Comparison of ENCODE assay signal across 1 cellular context in genomic region chr10:74826142-74827044, GRCh38.
A peak's percentile ranks its signal among the peaks of the same experiment; 100 is the strongest.
TF ChIP-seq lines count a peak whose summit lies in the region.

Gene KAT6B, plus strand, starts transcription at chr10:74826600. Its CDS starts 16,258 bp downstream, at chr10:74842858.

TF ChIP-seq in HepG2, 621 proteins besides CTCF, POLR2A, EP300 and RAD21 (continued from another document and continues in another):
- TF ChIP-seq, protein P1, sequence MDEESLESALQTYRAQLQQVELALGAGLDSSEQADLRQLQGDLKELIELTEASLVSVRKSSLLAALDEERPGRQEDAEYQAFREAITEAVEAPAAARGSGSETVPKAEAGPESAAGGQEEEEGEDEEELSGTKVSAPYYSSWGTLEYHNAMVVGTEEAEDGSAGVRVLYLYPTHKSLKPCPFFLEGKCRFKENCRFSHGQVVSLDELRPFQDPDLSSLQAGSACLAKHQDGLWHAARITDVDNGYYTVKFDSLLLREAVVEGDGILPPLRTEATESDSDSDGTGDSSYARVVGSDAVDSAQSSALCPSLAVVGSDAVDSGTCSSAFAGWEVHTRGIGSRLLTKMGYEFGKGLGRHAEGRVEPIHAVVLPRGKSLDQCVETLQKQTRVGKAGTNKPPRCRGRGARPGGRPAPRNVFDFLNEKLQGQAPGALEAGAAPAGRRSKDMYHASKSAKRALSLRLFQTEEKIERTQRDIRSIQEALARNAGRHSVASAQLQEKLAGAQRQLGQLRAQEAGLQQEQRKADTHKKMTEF (CRISPR knock-in tag; IDR thresholded peaks at IDR 0.05) = peak; percentile 68
- TF ChIP-seq PITX1 (CRISPR knock-in tag; IDR thresholded peaks at IDR 0.05) (no peak), AKAP8 (CRISPR knock-in tag; IDR thresholded peaks at IDR 0.05) (no peak), ZNF572 (CRISPR knock-in tag; IDR thresholded peaks at IDR 0.05) (no peak), ZC3H13 (CRISPR knock-in tag; IDR thresholded peaks at IDR 0.05) (no peak), POLR2G (IDR thresholded peaks at IDR 0.05; ENCODE audit: low read depth, low read length) (peak; percentile 77; the same call in 1 of the 2 replicates), SNAPC2 (CRISPR knock-in tag; IDR thresholded peaks at IDR 0.05) (no peak), EZH2 (conservative IDR thresholded peaks at IDR 0.05; ENCODE audit: low read depth, low read length) (no peak), KDM6A (CRISPR knock-in tag; IDR thresholded peaks at IDR 0.05; ENCODE audit: low read depth) (no peak), BRF2 (CRISPR knock-in tag; IDR thresholded peaks at IDR 0.05) (no peak), SRF (IDR thresholded peaks at IDR 0.05; ENCODE audit: low read depth, low read length) (0 out of 2 replicates have a peak, but pooled peaks have one; percentile 3), KLF11 (CRISPR knock-in tag; IDR thresholded peaks at IDR 0.05) (no peak), TAF1 (CRISPR knock-in tag; IDR thresholded peaks at IDR 0.05) (peak; percentile 81), SALL1 (CRISPR knock-in tag; IDR thresholded peaks at IDR 0.05) (peak; percentile 56), JUND (CRISPR knock-in tag; IDR thresholded peaks at IDR 0.05) (no peak), HOXA3 (CRISPR knock-in tag; IDR thresholded peaks at IDR 0.05) (peak; percentile 82; the same call in 1 of the 2 replicates), ZNF879 (CRISPR knock-in tag; IDR thresholded peaks at IDR 0.05) (no peak), ZMYM4 (CRISPR knock-in tag; IDR thresholded peaks at IDR 0.05) (peak; percentile 46; the same call in 1 of the 2 replicates), ZNF777 (CRISPR knock-in tag; IDR thresholded peaks at IDR 0.05) (no peak), TARDBP (CRISPR knock-in tag; IDR thresholded peaks at IDR 0.05) (0 out of 2 replicates have a peak, but pooled peaks have one; percentile 17), SPEN (CRISPR knock-in tag; IDR thresholded peaks at IDR 0.05; ENCODE audit: low read depth) (peak; percentile 56), MAFF (IDR thresholded peaks at IDR 0.05; ENCODE audit: low read depth, low read length) (no peak), ZFP1 (CRISPR knock-in tag; IDR thresholded peaks at IDR 0.05) (no peak), CREB1 (IDR thresholded peaks at IDR 0.05) (peak; percentile 89), CREB1 (CRISPR knock-in tag; IDR thresholded peaks at IDR 0.05) (peak; percentile 86), PRPF4 (IDR thresholded peaks at IDR 0.05; ENCODE audit: low read depth, low read length, poor library complexity, severe bottlenecking) (peak; percentile 21), ZNF282 (IDR thresholded peaks at IDR 0.05; ENCODE audit: partially characterized antibody) (no peak), RFX1 (IDR thresholded peaks at IDR 0.05) (peak; percentile 35; the same call in 1 of the 2 replicates), CC2D1A (CRISPR knock-in tag; IDR thresholded peaks at IDR 0.05) (no peak), HBP1 (CRISPR knock-in tag; IDR thresholded peaks at IDR 0.05; ENCODE audit: low read depth) (0 out of 2 replicates have a peak, but pooled peaks have one; percentile 33), RBM39 (IDR thresholded peaks at IDR 0.05; ENCODE audit: low read depth, low read length, poor library complexity, severe bottlenecking) (peak; percentile 26), ATAD3A (CRISPR knock-in tag; IDR thresholded peaks at IDR 0.05) (no peak), MAFG (CRISPR knock-in tag; IDR thresholded peaks at IDR 0.05) (no peak), ZNF552 (CRISPR knock-in tag; IDR thresholded peaks at IDR 0.05; ENCODE audit: borderline replicate concordance) (no peak), ZNF674 (CRISPR knock-in tag; IDR thresholded peaks at IDR 0.05; ENCODE audit: low read depth) (no peak), ZNF512 (CRISPR knock-in tag; IDR thresholded peaks at IDR 0.05) (no peak), IRF2 (CRISPR knock-in tag; IDR thresholded peaks at IDR 0.05) (peak; percentile 15; the same call in 1 of the 2 replicates), SMYD3 (CRISPR knock-in tag; IDR thresholded peaks at IDR 0.05) (no peak), DMAP1 (CRISPR knock-in tag; IDR thresholded peaks at IDR 0.05) (peak; percentile 80), ZNF326 (CRISPR knock-in tag; IDR thresholded peaks at IDR 0.05; ENCODE audit: borderline replicate concordance) (no peak), SYNCRIP (IDR thresholded peaks at IDR 0.05; ENCODE audit: insufficient read depth, low read depth, low read length) (no peak), ZNF20 (CRISPR knock-in tag; IDR thresholded peaks at IDR 0.05) (no peak)
- TF ChIP-seq, protein P2, sequence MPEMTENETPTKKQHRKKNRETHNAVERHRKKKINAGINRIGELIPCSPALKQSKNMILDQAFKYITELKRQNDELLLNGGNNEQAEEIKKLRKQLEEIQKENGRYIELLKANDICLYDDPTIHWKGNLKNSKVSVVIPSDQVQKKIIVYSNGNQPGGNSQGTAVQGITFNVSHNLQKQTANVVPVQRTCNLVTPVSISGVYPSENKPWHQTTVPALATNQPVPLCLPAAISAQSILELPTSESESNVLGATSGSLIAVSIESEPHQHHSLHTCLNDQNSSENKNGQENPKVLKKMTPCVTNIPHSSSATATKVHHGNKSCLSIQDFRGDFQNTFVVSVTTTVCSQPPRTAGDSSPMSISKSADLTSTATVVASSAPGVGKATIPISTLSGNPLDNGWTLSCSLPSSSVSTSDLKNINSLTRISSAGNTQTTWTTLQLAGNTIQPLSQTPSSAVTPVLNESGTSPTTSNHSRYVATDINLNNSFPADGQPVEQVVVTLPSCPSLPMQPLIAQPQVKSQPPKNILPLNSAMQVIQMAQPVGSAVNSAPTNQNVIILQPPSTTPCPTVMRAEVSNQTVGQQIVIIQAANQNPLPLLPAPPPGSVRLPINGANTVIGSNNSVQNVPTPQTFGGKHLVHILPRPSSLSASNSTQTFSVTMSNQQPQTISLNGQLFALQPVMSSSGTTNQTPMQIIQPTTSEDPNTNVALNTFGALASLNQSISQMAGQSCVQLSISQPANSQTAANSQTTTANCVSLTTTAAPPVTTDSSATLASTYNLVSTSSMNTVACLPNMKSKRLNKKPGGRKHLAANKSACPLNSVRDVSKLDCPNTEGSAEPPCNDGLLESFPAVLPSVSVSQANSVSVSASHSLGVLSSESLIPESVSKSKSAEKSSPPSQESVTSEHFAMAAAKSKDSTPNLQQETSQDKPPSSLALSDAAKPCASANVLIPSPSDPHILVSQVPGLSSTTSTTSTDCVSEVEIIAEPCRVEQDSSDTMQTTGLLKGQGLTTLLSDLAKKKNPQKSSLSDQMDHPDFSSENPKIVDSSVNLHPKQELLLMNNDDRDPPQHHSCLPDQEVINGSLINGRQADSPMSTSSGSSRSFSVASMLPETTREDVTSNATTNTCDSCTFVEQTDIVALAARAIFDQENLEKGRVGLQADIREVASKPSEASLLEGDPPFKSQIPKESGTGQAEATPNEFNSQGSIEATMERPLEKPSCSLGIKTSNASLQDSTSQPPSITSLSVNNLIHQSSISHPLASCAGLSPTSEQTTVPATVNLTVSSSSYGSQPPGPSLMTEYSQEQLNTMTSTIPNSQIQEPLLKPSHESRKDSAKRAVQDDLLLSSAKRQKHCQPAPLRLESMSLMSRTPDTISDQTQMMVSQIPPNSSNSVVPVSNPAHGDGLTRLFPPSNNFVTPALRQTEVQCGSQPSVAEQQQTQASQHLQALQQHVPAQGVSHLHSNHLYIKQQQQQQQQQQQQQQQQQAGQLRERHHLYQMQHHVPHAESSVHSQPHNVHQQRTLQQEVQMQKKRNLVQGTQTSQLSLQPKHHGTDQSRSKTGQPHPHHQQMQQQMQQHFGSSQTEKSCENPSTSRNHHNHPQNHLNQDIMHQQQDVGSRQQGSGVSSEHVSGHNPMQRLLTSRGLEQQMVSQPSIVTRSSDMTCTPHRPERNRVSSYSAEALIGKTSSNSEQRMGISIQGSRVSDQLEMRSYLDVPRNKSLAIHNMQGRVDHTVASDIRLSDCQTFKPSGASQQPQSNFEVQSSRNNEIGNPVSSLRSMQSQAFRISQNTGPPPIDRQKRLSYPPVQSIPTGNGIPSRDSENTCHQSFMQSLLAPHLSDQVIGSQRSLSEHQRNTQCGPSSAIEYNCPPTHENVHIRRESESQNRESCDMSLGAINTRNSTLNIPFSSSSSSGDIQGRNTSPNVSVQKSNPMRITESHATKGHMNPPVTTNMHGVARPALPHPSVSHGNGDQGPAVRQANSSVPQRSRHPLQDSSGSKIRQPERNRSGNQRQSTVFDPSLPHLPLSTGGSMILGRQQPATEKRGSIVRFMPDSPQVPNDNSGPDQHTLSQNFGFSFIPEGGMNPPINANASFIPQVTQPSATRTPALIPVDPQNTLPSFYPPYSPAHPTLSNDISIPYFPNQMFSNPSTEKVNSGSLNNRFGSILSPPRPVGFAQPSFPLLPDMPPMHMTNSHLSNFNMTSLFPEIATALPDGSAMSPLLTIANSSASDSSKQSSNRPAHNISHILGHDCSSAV (CRISPR knock-in tag; IDR thresholded peaks at IDR 0.05; ENCODE audit: borderline replicate concordance) = no peak
- TF ChIP-seq, protein P3, sequence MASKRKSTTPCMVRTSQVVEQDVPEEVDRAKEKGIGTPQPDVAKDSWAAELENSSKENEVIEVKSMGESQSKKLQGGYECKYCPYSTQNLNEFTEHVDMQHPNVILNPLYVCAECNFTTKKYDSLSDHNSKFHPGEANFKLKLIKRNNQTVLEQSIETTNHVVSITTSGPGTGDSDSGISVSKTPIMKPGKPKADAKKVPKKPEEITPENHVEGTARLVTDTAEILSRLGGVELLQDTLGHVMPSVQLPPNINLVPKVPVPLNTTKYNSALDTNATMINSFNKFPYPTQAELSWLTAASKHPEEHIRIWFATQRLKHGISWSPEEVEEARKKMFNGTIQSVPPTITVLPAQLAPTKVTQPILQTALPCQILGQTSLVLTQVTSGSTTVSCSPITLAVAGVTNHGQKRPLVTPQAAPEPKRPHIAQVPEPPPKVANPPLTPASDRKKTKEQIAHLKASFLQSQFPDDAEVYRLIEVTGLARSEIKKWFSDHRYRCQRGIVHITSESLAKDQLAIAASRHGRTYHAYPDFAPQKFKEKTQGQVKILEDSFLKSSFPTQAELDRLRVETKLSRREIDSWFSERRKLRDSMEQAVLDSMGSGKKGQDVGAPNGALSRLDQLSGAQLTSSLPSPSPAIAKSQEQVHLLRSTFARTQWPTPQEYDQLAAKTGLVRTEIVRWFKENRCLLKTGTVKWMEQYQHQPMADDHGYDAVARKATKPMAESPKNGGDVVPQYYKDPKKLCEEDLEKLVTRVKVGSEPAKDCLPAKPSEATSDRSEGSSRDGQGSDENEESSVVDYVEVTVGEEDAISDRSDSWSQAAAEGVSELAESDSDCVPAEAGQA (IDR thresholded peaks at IDR 0.05; ENCODE audit: low read depth) = 0 out of 2 replicates have a peak, but pooled peaks have one; percentile 40
- TF ChIP-seq, protein P3 (CRISPR knock-in tag; IDR thresholded peaks at IDR 0.05; ENCODE audit: borderline replicate concordance) = no peak
- TF ChIP-seq, protein P4, sequence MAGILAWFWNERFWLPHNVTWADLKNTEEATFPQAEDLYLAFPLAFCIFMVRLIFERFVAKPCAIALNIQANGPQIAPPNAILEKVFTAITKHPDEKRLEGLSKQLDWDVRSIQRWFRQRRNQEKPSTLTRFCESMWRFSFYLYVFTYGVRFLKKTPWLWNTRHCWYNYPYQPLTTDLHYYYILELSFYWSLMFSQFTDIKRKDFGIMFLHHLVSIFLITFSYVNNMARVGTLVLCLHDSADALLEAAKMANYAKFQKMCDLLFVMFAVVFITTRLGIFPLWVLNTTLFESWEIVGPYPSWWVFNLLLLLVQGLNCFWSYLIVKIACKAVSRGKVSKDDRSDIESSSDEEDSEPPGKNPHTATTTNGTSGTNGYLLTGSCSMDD (CRISPR knock-in tag; IDR thresholded peaks at IDR 0.05) = no peak
